27 cellular contexts compared by ENCODE assay signal in genomic region chr2:160392201-160392600, GRCh38.
DNase-seq lines count a peak whose midpoint lies in the region; ATAC-seq and TF ChIP-seq lines count a peak whose summit lies in the region.
"Had no signal": no experiment of that assay in that cellular context is flagged by ENCODE, and none has a peak within 500 bp of the region (broad histone marks: within the 10 kb centered on the region; RNA-seq: fewer than 3 reads in every experiment).

No MANE protein-coding gene starts in this region.

- H3K4me1 ChIP-seq in GM23248 (ENCODE audit: insufficient read depth) (peaks cover 90% of the 10 kb centered on the region), osteoblast (ENCODE audit: insufficient read depth, low read length) (peaks cover 71% of the 10 kb centered on the region)
- H3K4me1 ChIP-seq: BE2C had no signal

- DNase-seq in CD4-positive, alpha-beta T cell: no peak
- DNase-seq in GM23248: no peak
- DNase-seq in chondrocyte (ENCODE audit: low spot score): no peak
- DNase-seq in osteoblast (ENCODE audit: insufficient read length, low spot score, missing footprints): no peak
- no peak for DNase-seq in MG63
- DNase-seq in NCI-H510A (lab: John Stamatoyannopoulos, UW): no peak
- no peak for DNase-seq in activated CD4-positive, alpha-beta T cell treated with anti-CD3 and anti-CD28 coated beads for 4 hours
- DNase-seq in stimulated activated naive CD4-positive, alpha-beta T cell (lab: John Stamatoyannopoulos, UW): no peak
- DNase-seq: activated CD4-positive, alpha-beta T cell treated with anti-CD3 and anti-CD28 coated beads for 36 hours; activated CD8-positive, alpha-beta T cell treated with anti-CD3 and anti-CD28 coated beads, Interleukin-2, amount 10 ng/mL, durations not matched to agents 7 days and 5 days; activated naive CD4-positive, alpha-beta T cell treated with anti-CD3 and anti-CD28 coated beads, Interleukin-2, amount 50 U/mL, for 16 hours; BE2C; brain microvascular endothelial cell; COR-L47; hippocampal formation; left colon; mammary epithelial cell; MV-4-11; NCI-H146; NCI-H226; NCI-H69; Right ventricle myocardium superior; thyroid gland had no signal

- no peaks in the 10 kb centered on the region for H3K9me2 ChIP-seq in GM23248 (ENCODE audit: insufficient read depth)

- H3K27ac ChIP-seq in CD4-positive, alpha-beta T cell (ENCODE audit: low read depth, low read length): no peak overlapping the region
- peak overlapping the region; percentile 96 for H3K27ac ChIP-seq in GM23248
- peak overlapping the region; percentile 94 for H3K27ac ChIP-seq in osteoblast (ENCODE audit: low read depth, low read length)
- H3K27ac ChIP-seq: parathyroid adenoma, thyroid gland, vagina, VCaP had no signal

- in situ Hi-C loops in GM23248 (cut with MboI): no loop called here

- CTCF ChIA-PET in CD4-positive, alpha-beta T cell (lab: Charles Lee): no interaction called here

- peaks cover 95% of the 10 kb centered on the region for H3F3A ChIP-seq in GM23248 (ENCODE audit: insufficient read depth)

- H3K4me2 ChIP-seq in GM23248 (ENCODE audit: unreplicated experiment) (peak overlapping the region; percentile 37), osteoblast (ENCODE audit: insufficient read depth, low read length) (peak overlapping the region; percentile 21)

- no peaks in the 10 kb centered on the region for H3K9me3 Mint-ChIP-seq in CD4-positive, alpha-beta T cell
- no peaks in the 10 kb centered on the region for H3K9me3 Mint-ChIP-seq in chondrocyte (ENCODE audit: low read depth)
- H3K9me3 Mint-ChIP-seq: activated T-helper 2 cell treated with anti-CD3 and anti-CD28 coated beads, Interferon-gamma antibody, Interleukin-2, Interleukin-4, amounts not matched to agents 10 μg/mL and 5 μg/mL and 100 μg/mL, durations not matched to agents 14 hours and 24 hours and 36 hours had no signal

- no peak for TF ChIP-seq CTCF in CD4-positive, alpha-beta T cell (IDR thresholded peaks at IDR 0.05)
- TF ChIP-seq CTCF in chondrocyte (IDR thresholded peaks at IDR 0.05) (no peak), osteoblast (IDR thresholded peaks at IDR 0.05; ENCODE audit: extremely low read depth, low read depth, low read length) (no peak)

- WGBS in GM23248 (ENCODE audit: low coverage in 1 of 2, low lambda C conversion rate in 2 of 2, missing lambda C conversion rate in 2 of 2), 2 experiments: 86 to 88% methylated on average over 3 of the region's 3 CpGs

- H3K9ac ChIP-seq in GM23248: no peak overlapping the region
- H3K9ac ChIP-seq: parathyroid adenoma had no signal

- intact Hi-C loops in CD4-positive, alpha-beta T cell (cut with DNase I, micrococcal nuclease): loop anchor here in 1 of 2 experiments (5.0 kb wide), 1 partner anchor 35 kb away; no protein-coding TSS in a partner anchor

- H4K20me1 ChIP-seq in GM23248 (ENCODE audit: insufficient read depth) (no peaks in the 10 kb centered on the region), osteoblast (ENCODE audit: insufficient read depth, low read length) (peaks cover 5% of the 10 kb centered on the region)

- no peaks in the 10 kb centered on the region for H3K36me3 Mint-ChIP-seq in CD4-positive, alpha-beta T cell (ENCODE audit: low read depth)
- peaks cover 3% of the 10 kb centered on the region for H3K36me3 Mint-ChIP-seq in chondrocyte (ENCODE audit: low read depth)

- no peak overlapping the region for H3K4me3 Mint-ChIP-seq in CD4-positive, alpha-beta T cell
- H3K4me3 Mint-ChIP-seq in chondrocyte (ENCODE audit: unreplicated experiment): no peak overlapping the region
- H3K4me3 Mint-ChIP-seq: activated CD4-positive, alpha-beta T cell treated with anti-CD3 and anti-CD28 coated beads for 36 hours; activated CD8-positive, alpha-beta T cell treated with anti-CD3 and anti-CD28 coated beads, Interleukin-2, amount 10 ng/mL, durations not matched to agents 7 days and 5 days had no signal

- H2AFZ ChIP-seq in GM23248 (no peak overlapping the region), osteoblast (ENCODE audit: low read length) (no peak overlapping the region)
- H2AFZ ChIP-seq: parathyroid adenoma had no signal

- H3K4me3 ChIP-seq in GM23248: 0 out of 2 replicates have a peak overlapping the region, but pooled peaks have one; percentile 1
- no peak overlapping the region for H3K4me3 ChIP-seq in osteoblast (ENCODE audit: insufficient read depth, low read length)
- H3K4me3 ChIP-seq in MG63: no peak overlapping the region
- H3K4me3 ChIP-seq: thyroid gland, vagina had no signal

- peak overlapping the region; percentile 64 for H3K27ac Mint-ChIP-seq in CD4-positive, alpha-beta T cell
- peak overlapping the region; percentile 41 for H3K27ac Mint-ChIP-seq in chondrocyte (ENCODE audit: unreplicated experiment)
- H3K27ac Mint-ChIP-seq: activated CD4-positive, alpha-beta T cell treated with anti-CD3 and anti-CD28 coated beads for 36 hours; activated CD8-positive, alpha-beta T cell treated with anti-CD3 and anti-CD28 coated beads, Interleukin-2, amount 10 ng/mL, durations not matched to agents 7 days and 5 days; activated T-helper 2 cell treated with anti-CD3 and anti-CD28 coated beads, Interferon-gamma antibody, Interleukin-2, Interleukin-4, amounts not matched to agents 10 μg/mL and 5 μg/mL and 100 μg/mL, durations not matched to agents 14 hours and 24 hours and 36 hours had no signal

- POLR2A ChIA-PET in CD4-positive, alpha-beta T cell (lab: Charles Lee): interaction anchor here (0.7 to 0.9 kb wide), 2 partner anchors 12 to 14 kb away, joined by 3 read pairs; no protein-coding TSS in a partner anchor

- H3K36me3 ChIP-seq in GM23248 (ENCODE audit: low read depth) (no peaks in the 10 kb centered on the region), osteoblast (ENCODE audit: insufficient read depth, low read length) (no peaks in the 10 kb centered on the region), MG63 (peaks cover 33% of the 10 kb centered on the region)
- H3K36me3 ChIP-seq: BE2C, brain microvascular endothelial cell, thyroid gland, vagina had no signal

- H3K27me3 ChIP-seq in CD4-positive, alpha-beta T cell (ENCODE audit: control insufficient read depth, insufficient read depth, low read length): no peaks in the 10 kb centered on the region
- H3K27me3 ChIP-seq in GM23248 (replicated peaks; ENCODE audit: insufficient read depth) (no peaks in the 10 kb centered on the region), osteoblast (ENCODE audit: insufficient read depth, low read length) (no peaks in the 10 kb centered on the region), MG63 (no peaks in the 10 kb centered on the region)
- H3K27me3 ChIP-seq: BE2C, brain microvascular endothelial cell, thyroid gland, vagina had no signal

- H3K9me3 ChIP-seq in CD4-positive, alpha-beta T cell (ENCODE audit: control insufficient read depth, low read length): no peaks in the 10 kb centered on the region
- H3K9me3 ChIP-seq in GM23248 (ENCODE audit: low read depth): no peaks in the 10 kb centered on the region
- H3K9me3 ChIP-seq in osteoblast (ENCODE audit: low read depth, low read length): no peaks in the 10 kb centered on the region
- H3K9me3 ChIP-seq in MG63: no peaks in the 10 kb centered on the region
- H3K9me3 ChIP-seq: BE2C, thyroid gland, vagina had no signal

- H3K79me2 ChIP-seq in GM23248 (ENCODE audit: insufficient read depth): peaks cover 97% of the 10 kb centered on the region
- H3K79me2 ChIP-seq in osteoblast (ENCODE audit: insufficient read depth, low read length): peaks cover 91% of the 10 kb centered on the region

- peaks cover 79% of the 10 kb centered on the region for H3K4me1 Mint-ChIP-seq in CD4-positive, alpha-beta T cell (ENCODE audit: low read depth)
- peaks cover 82% of the 10 kb centered on the region for H3K4me1 Mint-ChIP-seq in chondrocyte (ENCODE audit: low read depth)

- no peaks in the 10 kb centered on the region for H3K27me3 Mint-ChIP-seq in CD4-positive, alpha-beta T cell
- H3K27me3 Mint-ChIP-seq in chondrocyte (ENCODE audit: low read depth): no peaks in the 10 kb centered on the region
- H3K27me3 Mint-ChIP-seq: activated CD4-positive, alpha-beta T cell treated with anti-CD3 and anti-CD28 coated beads for 36 hours had no signal

- ATAC-seq in CD4-positive, alpha-beta T cell (ENCODE audit: poor library complexity): no peak
- ATAC-seq: activated CD4-positive, alpha-beta T cell treated with anti-CD3 and anti-CD28 coated beads for 36 hours; activated CD8-positive, alpha-beta T cell treated with anti-CD3 and anti-CD28 coated beads, Interleukin-2, amount 10 ng/mL, durations not matched to agents 7 days and 5 days; left colon had no signal
